Comparison of ENCODE assay signal across 8 cellular contexts in the genomic region with DNA sequence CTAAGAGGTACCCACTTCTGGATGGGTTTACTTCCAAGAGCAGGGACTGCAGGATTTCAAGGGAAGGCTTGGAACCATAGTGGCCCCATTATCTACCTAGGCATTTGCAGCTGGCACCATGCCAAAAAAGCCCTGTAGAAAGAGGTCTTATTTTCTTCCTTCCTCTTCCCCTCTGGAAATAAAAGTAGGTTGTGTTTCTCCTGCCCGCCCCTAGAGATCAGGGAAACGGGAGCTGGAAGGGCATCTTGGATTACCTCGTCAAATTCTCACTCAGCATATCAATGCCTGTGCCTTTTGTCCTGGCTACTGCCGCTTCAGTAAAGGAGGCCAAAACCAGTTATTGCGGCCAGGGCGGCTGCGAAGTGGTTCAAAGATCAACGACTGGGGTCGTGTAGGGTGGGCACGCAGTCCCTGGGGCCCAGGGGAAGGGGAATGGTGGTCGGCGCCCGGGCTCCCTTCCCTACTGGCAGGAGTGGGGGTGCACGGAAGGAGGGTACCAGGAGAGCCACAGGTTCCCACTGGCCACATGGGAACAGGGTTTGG. TPM values are rescaled to one million over a fixed set of nuclear protein-coding genes. Genes with fewer than 3 reads are reported as not detected.
DNase-seq lines count a peak whose midpoint lies in the region; ATAC-seq, FAIRE-seq and TF ChIP-seq lines count a peak whose summit lies in the region.

No MANE protein-coding gene starts in this region.

- H3K9ac ChIP-seq in keratinocyte (ENCODE audit: control insufficient read depth, extremely low read depth, insufficient read depth, low read length), result peak overlapping the region; percentile 80

- H3K9me3 ChIP-seq in keratinocyte (ENCODE audit: control insufficient read depth, low read depth, low read length) (no peaks in the 10 kb centered on the region), suprapubic skin (no peaks in the 10 kb centered on the region)

- no peak for TF ChIP-seq CTCF in keratinocyte (optimal IDR thresholded peaks at IDR 0.05 in 1 of 3, IDR thresholded peaks at IDR 0.05 in 1 of 3, conservative IDR thresholded peaks at IDR 0.05 in 1 of 3; ENCODE audit: extremely low read depth in 1 of 3, insufficient read depth in 2 of 3, low read length in 3 of 3)
- no peak for TF ChIP-seq CTCF in suprapubic skin (IDR thresholded peaks at IDR 0.05)

- dilution Hi-C loops in keratinocyte (cut with MboI; ENCODE audit: extremely low pct_ligation_motif_present, low sequenced_read_pairs), result no loop called here

- peaks cover 54% of the 10 kb centered on the region for H3K27me3 Mint-ChIP-seq in activated T-cell treated with anti-CD3 and anti-CD28 coated beads, Interleukin-2, amount 50 U/mL, for 4 hours (ENCODE audit: low read depth)
- H3K27me3 Mint-ChIP-seq in activated naive CD8-positive, alpha-beta T cell treated with anti-CD3 and anti-CD28 coated beads, Interleukin-2, amount 50 U/mL, for 24 hours, result peaks cover 43% of the 10 kb centered on the region

- H3K36me3 Mint-ChIP-seq in activated T-cell treated with anti-CD3 and anti-CD28 coated beads, Interleukin-2, amount 50 U/mL, for 4 hours (ENCODE audit: insufficient read depth), result no peaks in the 10 kb centered on the region
- no peaks in the 10 kb centered on the region for H3K36me3 Mint-ChIP-seq in activated naive CD8-positive, alpha-beta T cell treated with anti-CD3 and anti-CD28 coated beads, Interleukin-2, amount 50 U/mL, for 24 hours (ENCODE audit: low read depth)

- H3K27ac ChIP-seq in keratinocyte (ENCODE audit: control insufficient read depth, insufficient read depth, low read length) (peak overlapping the region; percentile 50), suprapubic skin (no peak overlapping the region)

- H3K27me3 ChIP-seq in keratinocyte (ENCODE audit: control insufficient read depth, extremely low read depth, insufficient read depth, low read length) (no peaks in the 10 kb centered on the region), suprapubic skin (no peaks in the 10 kb centered on the region)

- no peak for FAIRE-seq in keratinocyte (lab: Jason Lieb, UNC)

- H3K4me3 ChIP-seq in keratinocyte (ENCODE audit: control insufficient read depth in 2 of 3, extremely low read depth in 1 of 3, insufficient read depth in 2 of 3, low read depth in 1 of 3, low read length in 3 of 3), result peak overlapping the region; percentile 67 to 89 (median 72)
- peak overlapping the region; percentile 93 for H3K4me3 ChIP-seq in suprapubic skin

- ATAC-seq in activated T-cell treated with anti-CD3 and anti-CD28 coated beads, Interleukin-2, amount 50 U/mL, for 4 hours, result no peak
- ATAC-seq in activated naive CD8-positive, alpha-beta T cell treated with anti-CD3 and anti-CD28 coated beads, Interleukin-2, amount 50 U/mL, for 24 hours, result no peak

- no peak for TF ChIP-seq POLR2A in suprapubic skin (IDR thresholded peaks at IDR 0.05)

- no peak for DNase-seq in activated T-cell treated with anti-CD3 and anti-CD28 coated beads, Interleukin-2, amount 50 U/mL, for 4 hours
- no peak for DNase-seq in activated T-cell treated with anti-CD3 and anti-CD28 coated beads for 4 hours
- no peak for DNase-seq in activated naive CD8-positive, alpha-beta T cell treated with anti-CD3 and anti-CD28 coated beads, Interleukin-2, amount 50 U/mL, for 24 hours
- no peak for DNase-seq in keratinocyte (ENCODE audit: low read depth, low spot score)
- DNase-seq in suprapubic skin (ENCODE audit: low spot score in 2 of 2), result no peak
- DNase-seq in SW480 (ENCODE audit: low spot score), result no peak
- DNase-seq in NCI-H2029 treated with DMSO at 0.1 percent for 48 hours (lab: John Stamatoyannopoulos, UW), result no peak
- DNase-seq in activated effector memory CD4-positive, alpha-beta T cell treated with Interleukin-2 at 50 U/mL for 16 hours, result no peak

- H3K9me3 Mint-ChIP-seq in activated T-cell treated with anti-CD3 and anti-CD28 coated beads, Interleukin-2, amount 50 U/mL, for 4 hours, result no peaks in the 10 kb centered on the region
- H3K9me3 Mint-ChIP-seq in activated naive CD8-positive, alpha-beta T cell treated with anti-CD3 and anti-CD28 coated beads, Interleukin-2, amount 50 U/mL, for 24 hours, result no peaks in the 10 kb centered on the region

- H3K4me2 ChIP-seq in keratinocyte (ENCODE audit: control insufficient read depth, extremely low read depth, insufficient read depth, low read depth, low read length), result peak overlapping the region; percentile 90

- H2AFZ ChIP-seq in keratinocyte (ENCODE audit: control insufficient read depth, low read length), result peak overlapping the region; percentile 28

- no peaks in the 10 kb centered on the region for H3K9me1 ChIP-seq in keratinocyte (ENCODE audit: control insufficient read depth, extremely low read depth, insufficient read depth, low read length)

- H3K79me2 ChIP-seq in keratinocyte (ENCODE audit: control insufficient read depth, insufficient read depth, low read length), result peaks cover 48% of the 10 kb centered on the region

- H3K4me1 ChIP-seq in keratinocyte (ENCODE audit: control insufficient read depth, extremely low read depth, insufficient read depth, low read length), result peaks cover 20% of the 10 kb centered on the region
- H3K4me1 ChIP-seq in suprapubic skin, result peaks cover 37% of the 10 kb centered on the region

- no peak overlapping the region for H3K27ac Mint-ChIP-seq in activated naive CD8-positive, alpha-beta T cell treated with anti-CD3 and anti-CD28 coated beads, Interleukin-2, amount 50 U/mL, for 24 hours

- peak overlapping the region; percentile 68 for H3K4me3 Mint-ChIP-seq in activated T-cell treated with anti-CD3 and anti-CD28 coated beads, Interleukin-2, amount 50 U/mL, for 4 hours
- peak overlapping the region; percentile 74 for H3K4me3 Mint-ChIP-seq in activated naive CD8-positive, alpha-beta T cell treated with anti-CD3 and anti-CD28 coated beads, Interleukin-2, amount 50 U/mL, for 24 hours

- 26% methylated on average over 14 of the region's 14 CpGs for WGBS in suprapubic skin

- no peaks in the 10 kb centered on the region for H4K20me1 ChIP-seq in keratinocyte (ENCODE audit: control insufficient read depth, extremely low read depth, insufficient read depth, low read length)

- peaks cover 16% of the 10 kb centered on the region for H3K4me1 Mint-ChIP-seq in activated T-cell treated with anti-CD3 and anti-CD28 coated beads, Interleukin-2, amount 50 U/mL, for 4 hours (ENCODE audit: low read depth)
- peaks cover 13% of the 10 kb centered on the region for H3K4me1 Mint-ChIP-seq in activated naive CD8-positive, alpha-beta T cell treated with anti-CD3 and anti-CD28 coated beads, Interleukin-2, amount 50 U/mL, for 24 hours

- H3K36me3 ChIP-seq in keratinocyte (ENCODE audit: control insufficient read depth in 2 of 2, extremely low read depth in 1 of 2, insufficient read depth in 2 of 2, low read length in 2 of 2) (peaks cover 0 to 5% of the 10 kb centered on the region in 2 experiments), suprapubic skin (no peaks in the 10 kb centered on the region)

- TF ChIP-seq EP300 in suprapubic skin (IDR thresholded peaks at IDR 0.05), result no peak

RNA-seq across cellular contexts. Expression of a gene that starts 1.5 kb away (rescaled TPM):
- total RNA-seq in activated T-cell treated with anti-CD3 and anti-CD28 coated beads, Interleukin-2, amount 50 U/mL, for 4 hours, result 1 to 10 TPM in 1 of 3 donors, under 1 TPM in 2; 0.30 to 1.2 (median 0.84) TPM
- 33.5 to 42.5 TPM (median 39.4 TPM) in 3 replicates for polyA plus RNA-seq in keratinocyte
- polyA plus RNA-seq in keratinocyte (2011; ENCODE audit: low read depth), result 24.7 TPM
- polyA plus RNA-seq in keratinocyte (2011; cell fraction: cytosol; rRNA removed), result 48.7 and 54.0 TPM in 2 replicates
- 65.6 and 67.8 TPM in 2 replicates for polyA plus RNA-seq in keratinocyte (2011; cell fraction: nucleus; rRNA removed)
- 25.2 and 47.0 TPM in 2 replicates for polyA plus RNA-seq in keratinocyte (2012; ENCODE audit: low replicate concordance)
- polyA minus RNA-seq in keratinocyte, result 34.9 to 59.8 TPM (median 42.4 TPM) in 3 replicates
- polyA minus RNA-seq in keratinocyte (2011; cell fraction: cytosol; rRNA and poly(A)+ RNA removed), result 71.9 TPM
- 57.8 and 79.8 TPM in 2 replicates for polyA minus RNA-seq in keratinocyte (2011; cell fraction: nucleus; rRNA and poly(A)+ RNA removed)
- total RNA-seq in suprapubic skin, result 10 to 100 TPM in 1 of 4 donors, 1 to 10 TPM in 3; 5.6 to 13.2 (median 7.6) TPM
